ENCODE assay signal across 1 cellular context in the genomic region with DNA sequence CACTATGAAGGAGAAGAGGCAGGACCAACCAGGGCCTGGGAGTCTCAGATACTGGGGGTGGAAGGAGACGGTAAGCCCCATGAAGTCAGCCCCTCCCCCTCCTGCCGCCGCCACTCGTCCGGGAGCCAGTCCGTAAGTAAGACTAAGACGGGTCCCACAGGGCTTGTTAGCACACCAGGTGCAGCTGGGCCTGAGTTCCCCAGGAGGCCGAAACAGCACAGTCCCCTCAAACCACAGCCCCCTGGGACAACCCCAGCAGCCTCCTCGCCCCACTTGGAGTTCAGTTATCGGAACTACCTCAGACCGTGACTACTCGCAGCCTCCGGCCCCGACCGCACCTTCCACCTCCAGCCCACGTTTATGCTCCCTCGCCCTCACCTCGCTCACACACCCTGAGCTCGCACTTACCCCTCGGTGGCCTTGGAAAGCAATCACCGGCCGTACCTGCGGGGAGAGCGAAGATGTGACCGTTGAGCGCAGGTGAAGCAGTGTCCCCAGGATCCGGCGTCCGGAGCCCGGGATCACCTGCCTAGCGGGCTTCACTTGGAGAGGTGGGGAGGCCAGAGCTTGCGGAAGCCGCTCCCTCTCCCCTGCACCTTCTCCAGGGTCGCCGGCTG.
A peak's percentile ranks its signal among the peaks of the same experiment; 100 is the strongest.
TF ChIP-seq lines count a peak whose summit lies in the region.

No MANE protein-coding gene starts in this region.

TF ChIP-seq in GM12878, 131 proteins besides CTCF, POLR2A, EP300 and RAD21 (continued from another document and continues in another):
- TF ChIP-seq, protein P1, sequence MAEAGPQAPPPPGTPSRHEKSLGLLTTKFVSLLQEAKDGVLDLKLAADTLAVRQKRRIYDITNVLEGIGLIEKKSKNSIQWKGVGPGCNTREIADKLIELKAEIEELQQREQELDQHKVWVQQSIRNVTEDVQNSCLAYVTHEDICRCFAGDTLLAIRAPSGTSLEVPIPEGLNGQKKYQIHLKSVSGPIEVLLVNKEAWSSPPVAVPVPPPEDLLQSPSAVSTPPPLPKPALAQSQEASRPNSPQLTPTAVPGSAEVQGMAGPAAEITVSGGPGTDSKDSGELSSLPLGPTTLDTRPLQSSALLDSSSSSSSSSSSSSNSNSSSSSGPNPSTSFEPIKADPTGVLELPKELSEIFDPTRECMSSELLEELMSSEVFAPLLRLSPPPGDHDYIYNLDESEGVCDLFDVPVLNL (IDR thresholded peaks at IDR 0.05; ENCODE audit: low read depth, low read length), result no peak
- no peak; the same call in 1 of the 2 replicates for TF ChIP-seq NFIC (IDR thresholded peaks at IDR 0.05; ENCODE audit: low read depth, low read length)
- TF ChIP-seq ATF7 (IDR thresholded peaks at IDR 0.05; ENCODE audit: low read depth), result no peak; the same call in none of the 2 replicates
- TF ChIP-seq TCF12 (IDR thresholded peaks at IDR 0.05; ENCODE audit: low read depth, low read length), result peak; percentile 99
- no peak for TF ChIP-seq SREBF1 (IDR thresholded peaks at IDR 0.05; ENCODE audit: low read length)
- 0 out of 2 replicates have a peak, but pooled peaks have one; percentile 65 for TF ChIP-seq STAT3 (IDR thresholded peaks at IDR 0.05; ENCODE audit: low read depth, low read length)
- peak; percentile 89 for TF ChIP-seq IKZF1 (conservative IDR thresholded peaks at IDR 0.05)
- TF ChIP-seq, protein P2, sequence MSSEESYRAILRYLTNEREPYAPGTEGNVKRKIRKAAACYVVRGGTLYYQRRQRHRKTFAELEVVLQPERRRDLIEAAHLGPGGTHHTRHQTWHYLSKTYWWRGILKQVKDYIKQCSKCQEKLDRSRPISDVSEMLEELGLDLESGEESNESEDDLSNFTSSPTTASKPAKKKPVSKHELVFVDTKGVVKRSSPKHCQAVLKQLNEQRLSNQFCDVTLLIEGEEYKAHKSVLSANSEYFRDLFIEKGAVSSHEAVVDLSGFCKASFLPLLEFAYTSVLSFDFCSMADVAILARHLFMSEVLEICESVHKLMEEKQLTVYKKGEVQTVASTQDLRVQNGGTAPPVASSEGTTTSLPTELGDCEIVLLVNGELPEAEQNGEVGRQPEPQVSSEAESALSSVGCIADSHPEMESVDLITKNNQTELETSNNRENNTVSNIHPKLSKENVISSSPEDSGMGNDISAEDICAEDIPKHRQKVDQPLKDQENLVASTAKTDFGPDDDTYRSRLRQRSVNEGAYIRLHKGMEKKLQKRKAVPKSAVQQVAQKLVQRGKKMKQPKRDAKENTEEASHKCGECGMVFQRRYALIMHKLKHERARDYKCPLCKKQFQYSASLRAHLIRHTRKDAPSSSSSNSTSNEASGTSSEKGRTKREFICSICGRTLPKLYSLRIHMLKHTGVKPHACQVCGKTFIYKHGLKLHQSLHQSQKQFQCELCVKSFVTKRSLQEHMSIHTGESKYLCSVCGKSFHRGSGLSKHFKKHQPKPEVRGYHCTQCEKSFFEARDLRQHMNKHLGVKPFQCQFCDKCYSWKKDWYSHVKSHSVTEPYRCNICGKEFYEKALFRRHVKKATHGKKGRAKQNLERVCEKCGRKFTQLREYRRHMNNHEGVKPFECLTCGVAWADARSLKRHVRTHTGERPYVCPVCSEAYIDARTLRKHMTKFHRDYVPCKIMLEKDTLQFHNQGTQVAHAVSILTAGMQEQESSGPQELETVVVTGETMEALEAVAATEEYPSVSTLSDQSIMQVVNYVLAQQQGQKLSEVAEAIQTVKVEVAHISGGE (CRISPR knock-in tag; IDR thresholded peaks at IDR 0.05), result no peak
- TF ChIP-seq HCFC1 (IDR thresholded peaks at IDR 0.05; ENCODE audit: low read length), result no peak; the same call in 1 of the 2 replicates
- TF ChIP-seq, protein P3, sequence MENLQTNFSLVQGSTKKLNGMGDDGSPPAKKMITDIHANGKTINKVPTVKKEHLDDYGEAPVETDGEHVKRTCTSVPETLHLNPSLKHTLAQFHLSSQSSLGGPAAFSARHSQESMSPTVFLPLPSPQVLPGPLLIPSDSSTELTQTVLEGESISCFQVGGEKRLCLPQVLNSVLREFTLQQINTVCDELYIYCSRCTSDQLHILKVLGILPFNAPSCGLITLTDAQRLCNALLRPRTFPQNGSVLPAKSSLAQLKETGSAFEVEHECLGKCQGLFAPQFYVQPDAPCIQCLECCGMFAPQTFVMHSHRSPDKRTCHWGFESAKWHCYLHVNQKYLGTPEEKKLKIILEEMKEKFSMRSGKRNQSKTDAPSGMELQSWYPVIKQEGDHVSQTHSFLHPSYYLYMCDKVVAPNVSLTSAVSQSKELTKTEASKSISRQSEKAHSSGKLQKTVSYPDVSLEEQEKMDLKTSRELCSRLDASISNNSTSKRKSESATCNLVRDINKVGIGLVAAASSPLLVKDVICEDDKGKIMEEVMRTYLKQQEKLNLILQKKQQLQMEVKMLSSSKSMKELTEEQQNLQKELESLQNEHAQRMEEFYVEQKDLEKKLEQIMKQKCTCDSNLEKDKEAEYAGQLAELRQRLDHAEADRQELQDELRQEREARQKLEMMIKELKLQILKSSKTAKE (IDR thresholded peaks at IDR 0.05; ENCODE audit: low read depth, poor library complexity, severe bottlenecking), result peak; percentile 64
- TF ChIP-seq SP1 (IDR thresholded peaks at IDR 0.05; ENCODE audit: low read depth, low read length), result peak; percentile 32
- no peak for TF ChIP-seq MYC (IDR thresholded peaks at IDR 0.05; ENCODE audit: insufficient read depth, insufficient read length, insufficient replicate concordance, low read length, severe bottlenecking)
- peak; percentile 86 to 92 for TF ChIP-seq BHLHE40 (IDR thresholded peaks at IDR 0.05; ENCODE audit: borderline replicate concordance in 1 of 2, low read depth in 2 of 2, low read length in 1 of 2)
- TF ChIP-seq, protein P4, sequence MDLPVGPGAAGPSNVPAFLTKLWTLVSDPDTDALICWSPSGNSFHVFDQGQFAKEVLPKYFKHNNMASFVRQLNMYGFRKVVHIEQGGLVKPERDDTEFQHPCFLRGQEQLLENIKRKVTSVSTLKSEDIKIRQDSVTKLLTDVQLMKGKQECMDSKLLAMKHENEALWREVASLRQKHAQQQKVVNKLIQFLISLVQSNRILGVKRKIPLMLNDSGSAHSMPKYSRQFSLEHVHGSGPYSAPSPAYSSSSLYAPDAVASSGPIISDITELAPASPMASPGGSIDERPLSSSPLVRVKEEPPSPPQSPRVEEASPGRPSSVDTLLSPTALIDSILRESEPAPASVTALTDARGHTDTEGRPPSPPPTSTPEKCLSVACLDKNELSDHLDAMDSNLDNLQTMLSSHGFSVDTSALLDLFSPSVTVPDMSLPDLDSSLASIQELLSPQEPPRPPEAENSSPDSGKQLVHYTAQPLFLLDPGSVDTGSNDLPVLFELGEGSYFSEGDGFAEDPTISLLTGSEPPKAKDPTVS (IDR thresholded peaks at IDR 0.05; ENCODE audit: low read depth, low read length), result no peak
- TF ChIP-seq, protein P5, sequence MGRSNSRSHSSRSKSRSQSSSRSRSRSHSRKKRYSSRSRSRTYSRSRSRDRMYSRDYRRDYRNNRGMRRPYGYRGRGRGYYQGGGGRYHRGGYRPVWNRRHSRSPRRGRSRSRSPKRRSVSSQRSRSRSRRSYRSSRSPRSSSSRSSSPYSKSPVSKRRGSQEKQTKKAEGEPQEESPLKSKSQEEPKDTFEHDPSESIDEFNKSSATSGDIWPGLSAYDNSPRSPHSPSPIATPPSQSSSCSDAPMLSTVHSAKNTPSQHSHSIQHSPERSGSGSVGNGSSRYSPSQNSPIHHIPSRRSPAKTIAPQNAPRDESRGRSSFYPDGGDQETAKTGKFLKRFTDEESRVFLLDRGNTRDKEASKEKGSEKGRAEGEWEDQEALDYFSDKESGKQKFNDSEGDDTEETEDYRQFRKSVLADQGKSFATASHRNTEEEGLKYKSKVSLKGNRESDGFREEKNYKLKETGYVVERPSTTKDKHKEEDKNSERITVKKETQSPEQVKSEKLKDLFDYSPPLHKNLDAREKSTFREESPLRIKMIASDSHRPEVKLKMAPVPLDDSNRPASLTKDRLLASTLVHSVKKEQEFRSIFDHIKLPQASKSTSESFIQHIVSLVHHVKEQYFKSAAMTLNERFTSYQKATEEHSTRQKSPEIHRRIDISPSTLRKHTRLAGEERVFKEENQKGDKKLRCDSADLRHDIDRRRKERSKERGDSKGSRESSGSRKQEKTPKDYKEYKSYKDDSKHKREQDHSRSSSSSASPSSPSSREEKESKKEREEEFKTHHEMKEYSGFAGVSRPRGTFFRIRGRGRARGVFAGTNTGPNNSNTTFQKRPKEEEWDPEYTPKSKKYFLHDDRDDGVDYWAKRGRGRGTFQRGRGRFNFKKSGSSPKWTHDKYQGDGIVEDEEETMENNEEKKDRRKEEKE (IDR thresholded peaks at IDR 0.05), result no peak
- TF ChIP-seq BRCA1 (IDR thresholded peaks at IDR 0.05; ENCODE audit: low read depth, low read length), result no peak
- no peak for TF ChIP-seq BMI1 (IDR thresholded peaks at IDR 0.05; ENCODE audit: borderline replicate concordance)
- no peak for TF ChIP-seq RELA (IDR thresholded peaks at IDR 0.05; ENCODE audit: borderline replicate concordance, partially characterized antibody)
- no peak for TF ChIP-seq NFYA (IDR thresholded peaks at IDR 0.05; ENCODE audit: borderline replicate concordance, low read depth, low read length)
- TF ChIP-seq FOS (IDR thresholded peaks at IDR 0.05; ENCODE audit: borderline replicate concordance, extremely low read depth, insufficient read length), result no peak
- TF ChIP-seq SIN3A (IDR thresholded peaks at IDR 0.05; ENCODE audit: low read depth, low read length), result no peak
- peak; percentile 52 for TF ChIP-seq LARP7 (IDR thresholded peaks at IDR 0.05)
- TF ChIP-seq, protein P6, sequence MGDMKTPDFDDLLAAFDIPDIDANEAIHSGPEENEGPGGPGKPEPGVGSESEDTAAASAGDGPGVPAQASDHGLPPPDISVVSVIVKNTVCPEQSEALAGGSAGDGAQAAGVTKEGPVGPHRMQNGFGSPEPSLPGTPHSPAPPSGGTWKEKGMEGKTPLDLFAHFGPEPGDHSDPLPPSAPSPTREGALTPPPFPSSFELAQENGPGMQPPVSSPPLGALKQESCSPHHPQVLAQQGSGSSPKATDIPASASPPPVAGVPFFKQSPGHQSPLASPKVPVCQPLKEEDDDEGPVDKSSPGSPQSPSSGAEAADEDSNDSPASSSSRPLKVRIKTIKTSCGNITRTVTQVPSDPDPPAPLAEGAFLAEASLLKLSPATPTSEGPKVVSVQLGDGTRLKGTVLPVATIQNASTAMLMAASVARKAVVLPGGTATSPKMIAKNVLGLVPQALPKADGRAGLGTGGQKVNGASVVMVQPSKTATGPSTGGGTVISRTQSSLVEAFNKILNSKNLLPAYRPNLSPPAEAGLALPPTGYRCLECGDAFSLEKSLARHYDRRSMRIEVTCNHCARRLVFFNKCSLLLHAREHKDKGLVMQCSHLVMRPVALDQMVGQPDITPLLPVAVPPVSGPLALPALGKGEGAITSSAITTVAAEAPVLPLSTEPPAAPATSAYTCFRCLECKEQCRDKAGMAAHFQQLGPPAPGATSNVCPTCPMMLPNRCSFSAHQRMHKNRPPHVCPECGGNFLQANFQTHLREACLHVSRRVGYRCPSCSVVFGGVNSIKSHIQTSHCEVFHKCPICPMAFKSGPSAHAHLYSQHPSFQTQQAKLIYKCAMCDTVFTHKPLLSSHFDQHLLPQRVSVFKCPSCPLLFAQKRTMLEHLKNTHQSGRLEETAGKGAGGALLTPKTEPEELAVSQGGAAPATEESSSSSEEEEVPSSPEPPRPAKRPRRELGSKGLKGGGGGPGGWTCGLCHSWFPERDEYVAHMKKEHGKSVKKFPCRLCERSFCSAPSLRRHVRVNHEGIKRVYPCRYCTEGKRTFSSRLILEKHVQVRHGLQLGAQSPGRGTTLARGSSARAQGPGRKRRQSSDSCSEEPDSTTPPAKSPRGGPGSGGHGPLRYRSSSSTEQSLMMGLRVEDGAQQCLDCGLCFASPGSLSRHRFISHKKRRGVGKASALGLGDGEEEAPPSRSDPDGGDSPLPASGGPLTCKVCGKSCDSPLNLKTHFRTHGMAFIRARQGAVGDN (IDR thresholded peaks at IDR 0.05), result peak; percentile 49; the same call in 1 of the 2 replicates
- peak; percentile 76 for TF ChIP-seq TCF3 (IDR thresholded peaks at IDR 0.05; ENCODE audit: borderline replicate concordance, insufficient read depth, low read depth, low read length)
- TF ChIP-seq, protein P7, sequence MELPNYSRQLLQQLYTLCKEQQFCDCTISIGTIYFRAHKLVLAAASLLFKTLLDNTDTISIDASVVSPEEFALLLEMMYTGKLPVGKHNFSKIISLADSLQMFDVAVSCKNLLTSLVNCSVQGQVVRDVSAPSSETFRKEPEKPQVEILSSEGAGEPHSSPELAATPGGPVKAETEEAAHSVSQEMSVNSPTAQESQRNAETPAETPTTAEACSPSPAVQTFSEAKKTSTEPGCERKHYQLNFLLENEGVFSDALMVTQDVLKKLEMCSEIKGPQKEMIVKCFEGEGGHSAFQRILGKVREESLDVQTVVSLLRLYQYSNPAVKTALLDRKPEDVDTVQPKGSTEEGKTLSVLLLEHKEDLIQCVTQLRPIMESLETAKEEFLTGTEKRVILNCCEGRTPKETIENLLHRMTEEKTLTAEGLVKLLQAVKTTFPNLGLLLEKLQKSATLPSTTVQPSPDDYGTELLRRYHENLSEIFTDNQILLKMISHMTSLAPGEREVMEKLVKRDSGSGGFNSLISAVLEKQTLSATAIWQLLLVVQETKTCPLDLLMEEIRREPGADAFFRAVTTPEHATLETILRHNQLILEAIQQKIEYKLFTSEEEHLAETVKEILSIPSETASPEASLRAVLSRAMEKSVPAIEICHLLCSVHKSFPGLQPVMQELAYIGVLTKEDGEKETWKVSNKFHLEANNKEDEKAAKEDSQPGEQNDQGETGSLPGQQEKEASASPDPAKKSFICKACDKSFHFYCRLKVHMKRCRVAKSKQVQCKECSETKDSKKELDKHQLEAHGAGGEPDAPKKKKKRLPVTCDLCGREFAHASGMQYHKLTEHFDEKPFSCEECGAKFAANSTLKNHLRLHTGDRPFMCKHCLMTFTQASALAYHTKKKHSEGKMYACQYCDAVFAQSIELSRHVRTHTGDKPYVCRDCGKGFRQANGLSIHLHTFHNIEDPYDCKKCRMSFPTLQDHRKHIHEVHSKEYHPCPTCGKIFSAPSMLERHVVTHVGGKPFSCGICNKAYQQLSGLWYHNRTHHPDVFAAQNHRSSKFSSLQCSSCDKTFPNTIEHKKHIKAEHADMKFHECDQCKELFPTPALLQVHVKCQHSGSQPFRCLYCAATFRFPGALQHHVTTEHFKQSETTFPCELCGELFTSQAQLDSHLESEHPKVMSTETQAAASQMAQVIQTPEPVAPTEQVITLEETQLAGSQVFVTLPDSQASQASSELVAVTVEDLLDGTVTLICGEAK (IDR thresholded peaks at IDR 0.05; ENCODE audit: borderline replicate concordance), result no peak
- TF ChIP-seq, protein P8, sequence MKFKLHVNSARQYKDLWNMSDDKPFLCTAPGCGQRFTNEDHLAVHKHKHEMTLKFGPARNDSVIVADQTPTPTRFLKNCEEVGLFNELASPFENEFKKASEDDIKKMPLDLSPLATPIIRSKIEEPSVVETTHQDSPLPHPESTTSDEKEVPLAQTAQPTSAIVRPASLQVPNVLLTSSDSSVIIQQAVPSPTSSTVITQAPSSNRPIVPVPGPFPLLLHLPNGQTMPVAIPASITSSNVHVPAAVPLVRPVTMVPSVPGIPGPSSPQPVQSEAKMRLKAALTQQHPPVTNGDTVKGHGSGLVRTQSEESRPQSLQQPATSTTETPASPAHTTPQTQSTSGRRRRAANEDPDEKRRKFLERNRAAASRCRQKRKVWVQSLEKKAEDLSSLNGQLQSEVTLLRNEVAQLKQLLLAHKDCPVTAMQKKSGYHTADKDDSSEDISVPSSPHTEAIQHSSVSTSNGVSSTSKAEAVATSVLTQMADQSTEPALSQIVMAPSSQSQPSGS (IDR thresholded peaks at IDR 0.05; ENCODE audit: low read length), result peak; percentile 35; the same call in 1 of the 2 replicates
- TF ChIP-seq TAF1 (IDR thresholded peaks at IDR 0.05; ENCODE audit: borderline replicate concordance, low read depth, low read length), result 0 out of 2 replicates have a peak, but pooled peaks have one; percentile 18
- TF ChIP-seq CREM (IDR thresholded peaks at IDR 0.05; ENCODE audit: low read depth), result peak; percentile 68; the same call in 1 of the 2 replicates
- peak; percentile 97 for TF ChIP-seq MEF2B (IDR thresholded peaks at IDR 0.05; ENCODE audit: partially characterized antibody, poor library complexity, severe bottlenecking)
- 0 out of 2 replicates have a peak, but pooled peaks have one; percentile 48 for TF ChIP-seq CREB1 (IDR thresholded peaks at IDR 0.05; ENCODE audit: low read depth)
- no peak for TF ChIP-seq PAX8 (IDR thresholded peaks at IDR 0.05)
- TF ChIP-seq NR2C1 (IDR thresholded peaks at IDR 0.05), result no peak
- TF ChIP-seq EED (IDR thresholded peaks at IDR 0.05; ENCODE audit: low read depth), result peak; percentile 62
